ENCODE assay signal across 1 cellular context in genomic region chr6:27297857-27298730, GRCh38.
A peak's percentile ranks its signal among the peaks of the same experiment; 100 is the strongest.
TF ChIP-seq lines count a peak whose summit lies in the region.

No MANE protein-coding gene starts in this region.

TF ChIP-seq in HEK293, 187 proteins besides CTCF, POLR2A, EP300 and RAD21 (continued from another document and continues in another):
- TF ChIP-seq ZBTB26 (tag by site-specific recombination; optimal IDR thresholded peaks at IDR 0.05) = no peak
- TF ChIP-seq ZSCAN30 (tag by site-specific recombination; IDR thresholded peaks at IDR 0.05) = 0 out of 2 replicates have a peak, but pooled peaks have one; percentile 6
- no peak for TF ChIP-seq HOXC10 (CRISPR knock-in tag; IDR thresholded peaks at IDR 0.05)
- 0 out of 2 replicates have a peak, but pooled peaks have one; percentile 20 for TF ChIP-seq EGR2 (tag by site-specific recombination; IDR thresholded peaks at IDR 0.05; ENCODE audit: low read depth)
- TF ChIP-seq ZNF626 (tag by site-specific recombination; IDR thresholded peaks at IDR 0.05) = no peak
- no peak for TF ChIP-seq ZNF16 (tag by site-specific recombination; IDR thresholded peaks at IDR 0.05; ENCODE audit: low read depth)
- peak; percentile 68; the same call in 1 of the 2 replicates for TF ChIP-seq KLF17 (tag by site-specific recombination; IDR thresholded peaks at IDR 0.05)
- no peak for TF ChIP-seq ZBTB20 (tag by site-specific recombination; IDR thresholded peaks at IDR 0.05)
- TF ChIP-seq ZNF544 (tag by site-specific recombination; IDR thresholded peaks at IDR 0.05) = no peak
- no peak for TF ChIP-seq ZNF48 (tag by site-specific recombination; IDR thresholded peaks at IDR 0.05)
- no peak for TF ChIP-seq ZBTB7A (tag by site-specific recombination; IDR thresholded peaks at IDR 0.05; ENCODE audit: low read depth)
- 0 out of 2 replicates have a peak, but pooled peaks have one; percentile 13 for TF ChIP-seq ZBTB21 (tag by site-specific recombination; IDR thresholded peaks at IDR 0.05)
- TF ChIP-seq ZNF580 (tag by site-specific recombination; IDR thresholded peaks at IDR 0.05) = peak; percentile 90
- peak; percentile 39; the same call in 1 of the 2 replicates for TF ChIP-seq ZNF391 (tag by site-specific recombination; IDR thresholded peaks at IDR 0.05; ENCODE audit: borderline replicate concordance, low read depth)
- no peak for TF ChIP-seq ZNF792 (tag by site-specific recombination; IDR thresholded peaks at IDR 0.05)
- 0 out of 2 replicates have a peak, but pooled peaks have one; percentile 34 for TF ChIP-seq PRDM4 (tag by site-specific recombination; IDR thresholded peaks at IDR 0.05)
- TF ChIP-seq ZNF10 (tag by site-specific recombination; IDR thresholded peaks at IDR 0.05) = peak; percentile 28; the same call in 1 of the 2 replicates
- TF ChIP-seq HOXA7 (CRISPR knock-in tag; IDR thresholded peaks at IDR 0.05; ENCODE audit: borderline replicate concordance) = no peak
- TF ChIP-seq ZNF658 (tag by site-specific recombination; IDR thresholded peaks at IDR 0.05) = no peak
- no peak for TF ChIP-seq ZNF791 (tag by site-specific recombination; IDR thresholded peaks at IDR 0.05)
- TF ChIP-seq MEIS1 (CRISPR knock-in tag; IDR thresholded peaks at IDR 0.05; ENCODE audit: borderline replicate concordance) = peak; percentile 16; the same call in 1 of the 2 replicates
- TF ChIP-seq ZNF354C (tag by site-specific recombination; IDR thresholded peaks at IDR 0.05; ENCODE audit: borderline replicate concordance, low read depth) = no peak
- no peak for TF ChIP-seq ZNF169 (tag by site-specific recombination; IDR thresholded peaks at IDR 0.05)
- peak; percentile 66 for TF ChIP-seq ZNF692 (tag by site-specific recombination; IDR thresholded peaks at IDR 0.05)
- TF ChIP-seq ZNF843 (tag by site-specific recombination; IDR thresholded peaks at IDR 0.05) = 0 out of 2 replicates have a peak, but pooled peaks have one; percentile 27
- TF ChIP-seq ZNF777 (tag by site-specific recombination; IDR thresholded peaks at IDR 0.05; ENCODE audit: borderline replicate concordance) = 0 out of 2 replicates have a peak, but pooled peaks have one; percentile 15
- TF ChIP-seq ZBTB6 (tag by site-specific recombination; IDR thresholded peaks at IDR 0.05) = peak; percentile 15; the same call in 1 of the 2 replicates
- no peak for TF ChIP-seq KLF7 (tag by site-specific recombination; IDR thresholded peaks at IDR 0.05; ENCODE audit: borderline replicate concordance)
- TF ChIP-seq PATZ1 (tag by site-specific recombination; IDR thresholded peaks at IDR 0.05) = no peak
- 0 out of 2 replicates have a peak, but pooled peaks have one; percentile 48 for TF ChIP-seq IKZF3 (tag by site-specific recombination; IDR thresholded peaks at IDR 0.05)
- peak; percentile 15; the same call in 1 of the 2 replicates for TF ChIP-seq ZNF600 (tag by site-specific recombination; IDR thresholded peaks at IDR 0.05)
- no peak for TF ChIP-seq ZNF112 (tag by site-specific recombination; IDR thresholded peaks at IDR 0.05)
- TF ChIP-seq ZNF776 (tag by site-specific recombination; IDR thresholded peaks at IDR 0.05; ENCODE audit: borderline replicate concordance) = no peak
- no peak for TF ChIP-seq ZNF548 (tag by site-specific recombination; IDR thresholded peaks at IDR 0.05)
- peak; percentile 71; the same call in 1 of the 2 replicates for TF ChIP-seq ZNF24 (tag by site-specific recombination; IDR thresholded peaks at IDR 0.05)
- TF ChIP-seq ZBTB44 (tag by site-specific recombination; IDR thresholded peaks at IDR 0.05) = peak; percentile 65; the same call in 1 of the 2 replicates
- peak; percentile 39 for TF ChIP-seq ZNF324 (tag by site-specific recombination; IDR thresholded peaks at IDR 0.05)
- TF ChIP-seq TRIM28 (IDR thresholded peaks at IDR 0.05; ENCODE audit: borderline replicate concordance, low read length) = no peak
- TF ChIP-seq SP3 (tag by site-specific recombination; IDR thresholded peaks at IDR 0.05) = 0 out of 2 replicates have a peak, but pooled peaks have one; percentile 17
- TF ChIP-seq ZNF629 (tag by site-specific recombination; IDR thresholded peaks at IDR 0.05) = peak; percentile 76
- peak; percentile 94 for TF ChIP-seq ZBTB17 (tag by site-specific recombination; IDR thresholded peaks at IDR 0.05)
- no peak for TF ChIP-seq GLI2 (tag by site-specific recombination; IDR thresholded peaks at IDR 0.05; ENCODE audit: borderline replicate concordance, low read depth)
- no peak for TF ChIP-seq ZNF341 (tag by site-specific recombination; IDR thresholded peaks at IDR 0.05; ENCODE audit: low read depth)
- no peak for TF ChIP-seq ZNF654 (tag by site-specific recombination; IDR thresholded peaks at IDR 0.05; ENCODE audit: low read depth)
- TF ChIP-seq ZSCAN23 (tag by site-specific recombination; IDR thresholded peaks at IDR 0.05) = 0 out of 2 replicates have a peak, but pooled peaks have one; percentile 45
- TF ChIP-seq ZNF37A (tag by site-specific recombination; IDR thresholded peaks at IDR 0.05) = no peak
- TF ChIP-seq ZNF416 (tag by site-specific recombination; IDR thresholded peaks at IDR 0.05) = no peak
- peak; percentile 41; the same call in 1 of the 2 replicates for TF ChIP-seq ZBTB8A (tag by site-specific recombination; IDR thresholded peaks at IDR 0.05)
- no peak for TF ChIP-seq ZNF280D (tag by site-specific recombination; IDR thresholded peaks at IDR 0.05)
- no peak for TF ChIP-seq ZNF404 (tag by site-specific recombination; IDR thresholded peaks at IDR 0.05)
- TF ChIP-seq ZEB2 (tag by site-specific recombination; IDR thresholded peaks at IDR 0.05) = peak; percentile 57; the same call in 1 of the 2 replicates
- no peak for TF ChIP-seq ZNF830 (tag by site-specific recombination; IDR thresholded peaks at IDR 0.05; ENCODE audit: low read depth)
- TF ChIP-seq GLIS1 (tag by site-specific recombination; IDR thresholded peaks at IDR 0.05) = no peak
- TF ChIP-seq SETDB1 (IDR thresholded peaks at IDR 0.05; ENCODE audit: insufficient read length, low read length) = no peak
- peak; percentile 64; the same call in 1 of the 2 replicates for TF ChIP-seq YY1 (tag by site-specific recombination; IDR thresholded peaks at IDR 0.05)
- no peak for TF ChIP-seq ZNF292 (tag by site-specific recombination; IDR thresholded peaks at IDR 0.05; ENCODE audit: borderline replicate concordance, low read depth)
- no peak for TF ChIP-seq ZNF549 (tag by site-specific recombination; IDR thresholded peaks at IDR 0.05)
